ENCODE assay signal across 14 cellular contexts in genomic region chr7:28055161-28055544, GRCh38.
DNase-seq lines count a peak whose midpoint lies in the region; ATAC-seq, FAIRE-seq and TF ChIP-seq lines count a peak whose summit lies in the region.
"Had no signal": no experiment of that assay in that cellular context is flagged by ENCODE, and none has a peak within 500 bp of the region (broad histone marks: within the 10 kb centered on the region; RNA-seq: fewer than 3 reads in every experiment).

No MANE protein-coding gene starts in this region.

- TF ChIP-seq RAD21 in SK-N-SH (IDR thresholded peaks at IDR 0.05; ENCODE audit: low read length) = no peak

- TF ChIP-seq EP300 in SK-N-SH (IDR thresholded peaks at IDR 0.05; ENCODE audit: borderline replicate concordance in 1 of 2, low read depth in 1 of 2, low read length in 1 of 2) = peak in 1 of 2 experiments; percentile 69; a peak in 1 of 4 replicates

- peaks cover 0 to 4% of the 10 kb centered on the region in 2 experiments for H3K36me3 ChIP-seq in SK-N-SH (replicated peaks in 1 of 2; ENCODE audit: control insufficient read depth in 1 of 2, insufficient read depth in 2 of 2, low read length in 1 of 2)

- WGBS in SK-N-SH (ENCODE audit: low lambda C conversion rate) = 9% methylated on average over 3 of the region's 3 CpGs

- no peaks in the 10 kb centered on the region for H3K9me3 Mint-ChIP-seq in HFFc6
- H3K9me3 Mint-ChIP-seq: activated naive CD8-positive, alpha-beta T cell treated with anti-CD3 and anti-CD28 coated beads for 36 hours had no signal

- CTCF ChIA-PET in SK-N-SH (lab: Yijun Ruan, JAX) = interaction anchor here (0.7 to 31.3 kb wide), 5 partner anchors 23 to 112 kb away, joined by 3 to 828 read pairs (median 3); no protein-coding TSS in a partner anchor

- DNase-seq in HFFc6 (no peak), SK-N-SH (no peak), kidney glomerular epithelial cell (lab: John Stamatoyannopoulos, UW) (peak; percentile 88), urothelium cell line (ENCODE audit: low spot score) (peak; percentile 64), posterior vena cava (ENCODE audit: low spot score) (no peak), T-helper 1 cell (no peak)
- DNase-seq: activated naive CD8-positive, alpha-beta T cell treated with anti-CD3 and anti-CD28 coated beads for 36 hours; activated T-cell treated with anti-CD3 and anti-CD28 coated beads for 4 hours; cerebellar nuclear complex; NCI-H187; NCI-H524; nucleus accumbens had no signal

- H3K4me3 Mint-ChIP-seq in HFFc6 = peak overlapping the region; percentile 6; the same call in 1 of the 2 replicates
- H3K4me3 Mint-ChIP-seq: activated naive CD8-positive, alpha-beta T cell treated with anti-CD3 and anti-CD28 coated beads for 36 hours had no signal

- ATAC-seq in HG02938 (IDR thresholded peaks at IDR 0.05; ENCODE audit: unreplicated experiment) = no peak
- ATAC-seq: activated CD4-positive, CD25-positive, alpha-beta regulatory T cell treated with anti-CD3 and anti-CD28 coated beads, Interleukin-2, amount 50 U/mL, for 24 hours had no signal

- H3K9me3 ChIP-seq in SK-N-SH = peaks cover 6% of the 10 kb centered on the region; the same call in 1 of the 2 replicates

- intact Hi-C loops in posterior vena cava (cut with DNase I) = no loop called here

- H3K27ac Mint-ChIP-seq in HFFc6 = peak overlapping the region; percentile 64
- H3K27ac Mint-ChIP-seq: activated naive CD8-positive, alpha-beta T cell treated with anti-CD3 and anti-CD28 coated beads for 36 hours had no signal

- H3K9ac ChIP-seq in SK-N-SH = peak overlapping the region; percentile 5; the same call in 1 of the 2 replicates

- peaks cover 1% of the 10 kb centered on the region for H3K27me3 Mint-ChIP-seq in HFFc6 (ENCODE audit: insufficient read depth)

- peaks cover 5% of the 10 kb centered on the region; the same call in 1 of the 2 replicates for H3K36me3 Mint-ChIP-seq in HFFc6 (ENCODE audit: low read depth)

- H3K4me3 ChIP-seq in SK-N-SH (ENCODE audit: low read depth in 2 of 2, low read length in 1 of 2) = no peak overlapping the region

- POLR2A ChIA-PET in SK-N-SH (lab: Yijun Ruan, JAX) = no interaction called here

- TF ChIP-seq CTCF in HFFc6 (IDR thresholded peaks at IDR 0.05) (no peak), SK-N-SH (IDR thresholded peaks at IDR 0.05) (no peak)

- H3K27ac ChIP-seq in SK-N-SH (ENCODE audit: low read depth in 2 of 2, low read length in 1 of 2) = peak overlapping the region; percentile 71 to 91; a peak in 3 of 4 replicates

- H3K79me2 ChIP-seq in SK-N-SH (ENCODE audit: insufficient read depth) = peaks cover 5% of the 10 kb centered on the region; the same call in 1 of the 2 replicates

- H3K27me3 ChIP-seq in SK-N-SH (ENCODE audit: insufficient read depth) = no peaks in the 10 kb centered on the region

- H3K4me2 ChIP-seq in SK-N-SH = peak overlapping the region; percentile 48

- no peaks in the 10 kb centered on the region for H4K20me1 ChIP-seq in SK-N-SH (ENCODE audit: insufficient read depth)

- H3F3A ChIP-seq in SK-N-SH (replicated peaks; ENCODE audit: insufficient read depth) = peaks cover 9% of the 10 kb centered on the region

- H2AFZ ChIP-seq in SK-N-SH (ENCODE audit: low read depth) = no peak overlapping the region

- FAIRE-seq in urothelium cell line (lab: Jason Lieb, UNC) = peak; percentile 96

- H3K9me2 ChIP-seq in SK-N-SH = no peaks in the 10 kb centered on the region

- peaks cover 62% of the 10 kb centered on the region for H3K4me1 Mint-ChIP-seq in HFFc6 (ENCODE audit: low read depth)

- peaks cover 12 to 32% of the 10 kb centered on the region in 2 experiments for H3K4me1 ChIP-seq in SK-N-SH (ENCODE audit: control insufficient read depth in 1 of 2, insufficient read depth in 2 of 2, low read depth in 1 of 2, low read length in 1 of 2)

TF ChIP-seq in SK-N-SH, 30 proteins besides CTCF, POLR2A, EP300 and RAD21:
- TF ChIP-seq FOSL2 (IDR thresholded peaks at IDR 0.05; ENCODE audit: borderline replicate concordance, low read depth) (peak; percentile 45; the same call in 1 of the 2 replicates), RXRA (IDR thresholded peaks at IDR 0.05; ENCODE audit: borderline replicate concordance, low read depth) (no peak), MAX (IDR thresholded peaks at IDR 0.05; ENCODE audit: low read depth) (peak; percentile 76), NFIC (IDR thresholded peaks at IDR 0.05; ENCODE audit: borderline replicate concordance) (peak; percentile 22; the same call in 1 of the 2 replicates), JUND (IDR thresholded peaks at IDR 0.05) (peak; percentile 63), TCF12 (IDR thresholded peaks at IDR 0.05) (peak; percentile 74), FOXM1 (IDR thresholded peaks at IDR 0.05; ENCODE audit: low read depth) (no peak), MEF2A (IDR thresholded peaks at IDR 0.05; ENCODE audit: borderline replicate concordance, low read depth) (peak; percentile 27; the same call in 1 of the 2 replicates), REST (IDR thresholded peaks at IDR 0.05; ENCODE audit: low read depth, low read length) (no peak), PBX3 (IDR thresholded peaks at IDR 0.05) (peak; percentile 66), TEAD4 (IDR thresholded peaks at IDR 0.05; ENCODE audit: borderline replicate concordance, insufficient read depth) (peak; percentile 90)

Comparison
In these comparisons a context has a peak if more than half of its experiments do, and no peak if none do; other contexts are left out.
1. DNase-seq: peak in kidney glomerular epithelial cell (single experiment) and urothelium cell line (single experiment); none in HFFc6 (single experiment), SK-N-SH (single experiment), posterior vena cava (single experiment) and T-helper 1 cell (0 of 5).